22 cellular contexts compared by ENCODE assay signal in genomic region chr1:91007092-91007491, GRCh38. TPM values are rescaled to one million over a fixed set of nuclear protein-coding genes. Genes with fewer than 3 reads are reported as not detected.
DNase-seq lines count a peak whose midpoint lies in the region; ATAC-seq, FAIRE-seq and TF ChIP-seq lines count a peak whose summit lies in the region.
"Had no signal": no experiment of that assay in that cellular context is flagged by ENCODE, and none has a peak within 500 bp of the region (broad histone marks: within the 10 kb centered on the region; RNA-seq: fewer than 3 reads in every experiment).

No MANE protein-coding gene starts in this region.

- no peak overlapping the region for H2AFZ ChIP-seq in HepG2 (ENCODE audit: low read length)
- no peak overlapping the region for H2AFZ ChIP-seq in Loucy (ENCODE audit: low read length)

- no peak overlapping the region for H3K4me2 ChIP-seq in HepG2 (ENCODE audit: low read depth, low read length)
- H3K4me2 ChIP-seq in Loucy (ENCODE audit: low read depth, low read length, poor library complexity, severe bottlenecking): no peak overlapping the region
- no peak overlapping the region for H3K4me2 ChIP-seq in mesendoderm (ENCODE audit: low read length)
- H3K4me2 ChIP-seq: KMS-11 had no signal

- H3K27me3 ChIP-seq in HepG2 (ENCODE audit: control insufficient read depth in 1 of 2, insufficient read depth in 2 of 2, low read length in 2 of 2) (no peaks in the 10 kb centered on the region), right lobe of liver (no peaks in the 10 kb centered on the region), Loucy (ENCODE audit: insufficient read depth, low read length, poor library complexity, severe bottlenecking) (no peaks in the 10 kb centered on the region), mesendoderm (ENCODE audit: insufficient read depth, low read length, poor library complexity) (no peaks in the 10 kb centered on the region), prostate gland (replicated peaks; ENCODE audit: insufficient read depth) (no peaks in the 10 kb centered on the region)

- peaks cover 78% of the 10 kb centered on the region for H3K4me1 Mint-ChIP-seq in central memory CD8-positive, alpha-beta T cell

- no peak overlapping the region for H4K5ac ChIP-seq in mesendoderm (ENCODE audit: low read length)

- H4K8ac ChIP-seq in mesendoderm (ENCODE audit: low read depth, low read length): no peak overlapping the region

- H2AK5ac ChIP-seq in mesendoderm (ENCODE audit: low read length): no peak overlapping the region

- H3K9me3 Mint-ChIP-seq in central memory CD8-positive, alpha-beta T cell: no peaks in the 10 kb centered on the region

- no peak overlapping the region for H2BK120ac ChIP-seq in mesendoderm (ENCODE audit: low read depth, low read length)

- H4K20me1 ChIP-seq in HepG2 (ENCODE audit: insufficient read depth, low read length) (peaks cover 44% of the 10 kb centered on the region), Loucy (ENCODE audit: insufficient read depth, low read length, poor library complexity, severe bottlenecking) (peaks cover 83% of the 10 kb centered on the region)

- H3K56ac ChIP-seq in mesendoderm (ENCODE audit: low read length): no peak overlapping the region

- 93% methylated on average over 7 of the region's 7 CpGs for WGBS in HepG2 (ENCODE audit: low lambda C conversion rate)
- WGBS in right lobe of liver (ENCODE audit: insufficient coverage, low coverage, low lambda C conversion rate, missing lambda C conversion rate): 89% methylated on average over 3 of the region's 7 CpGs
- no CpG with 5 or more reads among the region's 7 CpGs for WGBS in mesendoderm (ENCODE audit: extremely low coverage, insufficient coverage, low lambda C conversion rate)
- 87% methylated on average over 7 of the region's 7 CpGs for WGBS in prostate gland

- 0 out of 5 replicates have a peak, but pooled peaks cover 0 to 4% of the 10 kb centered on the region in 2 experiments for H3K36me3 ChIP-seq in HepG2 (replicated peaks in 1 of 2; ENCODE audit: control insufficient read depth in 1 of 2, insufficient read depth in 2 of 2, low read length in 2 of 2)
- H3K36me3 ChIP-seq in right lobe of liver: no peaks in the 10 kb centered on the region
- 0 out of 2 replicates have a peak, but pooled peaks cover 4% of the 10 kb centered on the region for H3K36me3 ChIP-seq in Loucy (ENCODE audit: insufficient read depth, low read length)
- H3K36me3 ChIP-seq in mesendoderm (ENCODE audit: control insufficient read depth, insufficient read depth, low read length): no peaks in the 10 kb centered on the region
- no peaks in the 10 kb centered on the region for H3K36me3 ChIP-seq in prostate gland

- no peak overlapping the region for H2BK15ac ChIP-seq in mesendoderm (replicated peaks; ENCODE audit: low read depth)

- TF ChIP-seq RAD21 in HepG2 (CRISPR knock-in tag; IDR thresholded peaks at IDR 0.05): no peak

- no peak overlapping the region for H3K18ac ChIP-seq in mesendoderm (ENCODE audit: low read length)

- H3K9me3 ChIP-seq in HepG2 (ENCODE audit: low read length) (no peaks in the 10 kb centered on the region), right lobe of liver (no peaks in the 10 kb centered on the region), Loucy (ENCODE audit: insufficient read depth, low read depth, low read length) (peaks cover 5% of the 10 kb centered on the region; the same call in 1 of the 2 replicates), prostate gland (no peaks in the 10 kb centered on the region)

- H3K4me1 ChIP-seq in HepG2 (ENCODE audit: insufficient read depth, low read length): peaks cover 22% of the 10 kb centered on the region
- H3K4me1 ChIP-seq in right lobe of liver: peaks cover 0 to 6% (median 0%) of the 10 kb centered on the region in 4 donors
- peaks cover 20% of the 10 kb centered on the region for H3K4me1 ChIP-seq in Loucy (ENCODE audit: insufficient read depth, low read length, poor library complexity, severe bottlenecking)
- peaks cover 5% of the 10 kb centered on the region for H3K4me1 ChIP-seq in mesendoderm (ENCODE audit: control insufficient read depth, low read depth, low read length)
- no peaks in the 10 kb centered on the region for H3K4me1 ChIP-seq in prostate gland (replicated peaks)

- H3K9ac ChIP-seq in HepG2 (ENCODE audit: insufficient read depth, low read depth, low read length) (no peak overlapping the region), Loucy (ENCODE audit: low read depth, low read length, poor library complexity, severe bottlenecking) (no peak overlapping the region), mesendoderm (ENCODE audit: low read length) (no peak overlapping the region)
- H3K9ac ChIP-seq: KMS-11 had no signal

- intact Hi-C loops in HepG2 (cut with micrococcal nuclease; ENCODE audit: unreplicated experiment): no loop called here
- intact Hi-C loops in right lobe of liver (cut with DNase I): no loop called here
- intact Hi-C loops in prostate gland (cut with DNase I): no loop called here

- peak; percentile 51; the same call in 2 of the 3 replicates for ATAC-seq in HepG2
- ATAC-seq in right lobe of liver: no peak
- ATAC-seq in central memory CD8-positive, alpha-beta T cell (replicated peaks; ENCODE audit: extremely low read depth, poor library complexity, severe bottlenecking): no peak
- ATAC-seq: SK-N-SH treated with all-trans-retinoic acid at 6 μM for 48 hours had no signal

- H3K79me2 ChIP-seq in HepG2 (ENCODE audit: insufficient read depth, low read length): peaks cover 87% of the 10 kb centered on the region
- H3K79me2 ChIP-seq in Loucy (ENCODE audit: insufficient read depth, low read length): peaks cover 93% of the 10 kb centered on the region
- peaks cover 43% of the 10 kb centered on the region for H3K79me2 ChIP-seq in mesendoderm (ENCODE audit: control insufficient read depth, insufficient read depth, low read length)

- H3F3A ChIP-seq in Loucy (ENCODE audit: low read depth): no peaks in the 10 kb centered on the region

- H3K27ac ChIP-seq in HepG2 (ENCODE audit: extremely low read length, insufficient read depth, low read length) (no peak overlapping the region), right lobe of liver (no peak overlapping the region), mesendoderm (ENCODE audit: low read depth, low read length) (no peak overlapping the region), prostate gland (no peak overlapping the region)
- H3K27ac ChIP-seq: KMS-11 had no signal

- H3K4me3 Mint-ChIP-seq in central memory CD8-positive, alpha-beta T cell: no peak overlapping the region
- H3K4me3 Mint-ChIP-seq: CD14-positive monocyte, HFFc6 had no signal

- peaks cover 7% of the 10 kb centered on the region for H3K79me1 ChIP-seq in mesendoderm (ENCODE audit: low read length)

- no peak for DNase-seq in HepG2 (ENCODE audit: low spot score)
- DNase-seq in right lobe of liver: no peak
- no peak for DNase-seq in central memory CD8-positive, alpha-beta T cell (ENCODE audit: low spot score in 2 of 2)
- DNase-seq in mesendoderm: peak; percentile 42
- no peak for DNase-seq in activated CD8-positive, alpha-beta memory T cell treated with anti-CD3 and anti-CD28 coated beads, Interleukin-2, amount 50 U/mL, for 48 hours
- DNase-seq in prostate gland (ENCODE audit: low spot score): no peak
- no peak for DNase-seq in GF-D8 (lab: John Stamatoyannopoulos, UW)
- DNase-seq: DMS79 treated with DMSO at 0.1 percent for 48 hours, HFFc6, NCI-H1105, NCI-H146, NCI-H2029, NCI-H2227 treated with DMSO at 0.1 percent for 48 hours, NCI-H510A, NCI-H748 treated with DMSO at 0.1 percent for 48 hours had no signal

- peaks cover 14% of the 10 kb centered on the region for H3K36me3 Mint-ChIP-seq in central memory CD8-positive, alpha-beta T cell (ENCODE audit: insufficient read depth)

- TF ChIP-seq CTCF in HepG2 (CRISPR knock-in tag; IDR thresholded peaks at IDR 0.05): no peak
- no peak for TF ChIP-seq CTCF in right lobe of liver (IDR thresholded peaks at IDR 0.05)
- TF ChIP-seq CTCF in Loucy (conservative IDR thresholded peaks at IDR 0.05; ENCODE audit: low read length): 0 out of 2 replicates have a peak, but pooled peaks have one; percentile 12
- no peak for TF ChIP-seq CTCF in prostate gland (IDR thresholded peaks at IDR 0.05)

- BruUV-seq in HepG2 (replicated peaks; lab: Mats Ljungman, UMichigan): no TSS peak

- no peaks in the 10 kb centered on the region for H3K27me3 Mint-ChIP-seq in central memory CD8-positive, alpha-beta T cell

- H3K4ac ChIP-seq in mesendoderm (ENCODE audit: low read depth, low read length): no peak overlapping the region

- no peaks in the 10 kb centered on the region for H3K9me2 ChIP-seq in Loucy (replicated peaks; ENCODE audit: low read depth, low read length)

- CTCF ChIA-PET in HepG2 (lab: Yijun Ruan, JAX; ENCODE audit: low intra/inter-chr PET ratio, low total read pairs): no interaction called here

- H3K4me3 ChIP-seq in HepG2 (replicated peaks in 1 of 3; ENCODE audit: insufficient read depth in 1 of 3, low read depth in 2 of 3, low read length in 3 of 3): no peak overlapping the region
- H3K4me3 ChIP-seq in right lobe of liver: no peak overlapping the region
- H3K4me3 ChIP-seq in Loucy (ENCODE audit: low read length, poor library complexity, severe bottlenecking): no peak overlapping the region
- no peak overlapping the region for H3K4me3 ChIP-seq in mesendoderm (ENCODE audit: low read length)
- no peak overlapping the region for H3K4me3 ChIP-seq in prostate gland
- H3K4me3 ChIP-seq: GM12878 had no signal

- no peak overlapping the region for H3K23ac ChIP-seq in mesendoderm (ENCODE audit: low read length)

- no peak for TF ChIP-seq POLR2A in HepG2 (IDR thresholded peaks at IDR 0.05; ENCODE audit: insufficient read depth in 1 of 2, low read depth in 2 of 2, low read length in 2 of 2)
- no peak for TF ChIP-seq POLR2A in right lobe of liver (IDR thresholded peaks at IDR 0.05)
- no peak for TF ChIP-seq POLR2A in prostate gland (IDR thresholded peaks at IDR 0.05)

- in situ Hi-C loops in HepG2 (cut with HindIII; ENCODE audit: extremely low pct_ligation_motif_present, low pct_unique_long_range_greater_than_20kb): no loop called here

- TF ChIP-seq EP300 in HepG2 (IDR thresholded peaks at IDR 0.05; ENCODE audit: low read depth in 2 of 2, low read length in 2 of 2) (no peak), HepG2 (CRISPR knock-in tag; IDR thresholded peaks at IDR 0.05; ENCODE audit: borderline replicate concordance) (no peak)

- POLR2A ChIA-PET in HepG2 (lab: Yijun Ruan, JAX): no interaction called here

- peak overlapping the region; percentile 24 for H3K27ac Mint-ChIP-seq in central memory CD8-positive, alpha-beta T cell (ENCODE audit: low read depth)

- FAIRE-seq in HepG2 (lab: Jason Lieb, UNC): no peak
- FAIRE-seq: A204.1, GM12878, H1 had no signal

- no peak overlapping the region for H2BK5ac ChIP-seq in mesendoderm (ENCODE audit: low read length)

RNA-seq across cellular contexts. Expression of gene ZNF644, which starts 14.7 kb away (rescaled TPM):
- 51.7 and 66.7 TPM in 2 replicates for total RNA-seq in HepG2 (2016; rRNA removed; fragmentation: Illumina TruSeq; extraction: Trizol)
- total RNA-seq in HepG2 (2016; cell fraction: cytosol; rRNA removed; fragmentation: Illumina TruSeq; extraction: Trizol; ENCODE audit: low read depth): 15.4 and 16.6 TPM in 2 replicates
- total RNA-seq in HepG2 (2016; cell fraction: insoluble cytoplasmic fraction; rRNA removed; fragmentation: Illumina TruSeq; extraction: Trizol): 59.1 and 68.6 TPM in 2 replicates
- 32.4 and 36.1 TPM in 2 replicates for total RNA-seq in HepG2 (2016; cell fraction: membrane; rRNA removed; fragmentation: Illumina TruSeq; extraction: Trizol)
- total RNA-seq in HepG2 (2016; cell fraction: nucleus; rRNA removed; fragmentation: Illumina TruSeq; extraction: Trizol): 95.4 and 114 TPM in 2 replicates
- 13.5 and 17.7 TPM in 2 replicates for polyA plus RNA-seq in HepG2 (2011; rRNA removed)
- polyA plus RNA-seq in HepG2 (2011; cell fraction: cytosol; rRNA removed): 5.6 and 9.2 TPM in 2 replicates
- polyA plus RNA-seq in HepG2 (2011; cell fraction: nucleus; rRNA removed): 12.6 and 17.0 TPM in 2 replicates
- polyA plus RNA-seq in HepG2 (2012): 23.8 and 26.0 TPM in 2 replicates
- polyA plus RNA-seq in HepG2 (2016; cell fraction: cytosol; fragmentation: Illumina TruSeq; extraction: Trizol; ENCODE audit: low read depth): 6.2 and 6.9 TPM in 2 replicates
- polyA plus RNA-seq in HepG2 (2016; cell fraction: insoluble cytoplasmic fraction; fragmentation: Illumina TruSeq; extraction: Trizol; ENCODE audit: low read depth): 40.2 and 44.0 TPM in 2 replicates
- 11.7 and 13.7 TPM in 2 replicates for polyA plus RNA-seq in HepG2 (2016; cell fraction: membrane; fragmentation: Illumina TruSeq; extraction: Trizol; ENCODE audit: low read depth)
- polyA plus RNA-seq in HepG2 (2016; cell fraction: nucleus; fragmentation: Illumina TruSeq; extraction: Trizol; ENCODE audit: insufficient read depth, low read depth): 40.4 and 40.6 TPM in 2 replicates
- 36.3 and 49.9 TPM in 2 replicates for polyA minus RNA-seq in HepG2 (2011; rRNA and poly(A)+ RNA removed; ENCODE audit: low replicate concordance)
- polyA minus RNA-seq in HepG2 (2011; cell fraction: cytosol; rRNA and poly(A)+ RNA removed): 31.6 and 42.4 TPM in 2 replicates
- 239 and 242 TPM in 2 replicates for polyA minus RNA-seq in HepG2 (2011; cell fraction: nucleus; rRNA and poly(A)+ RNA removed)
- total RNA-seq in right lobe of liver: 10 to 100 TPM; 19.3 to 26.9 (median 19.9) TPM
- polyA plus RNA-seq in mesendoderm (2013, experiment 1 of 2): 46.1 TPM
- polyA plus RNA-seq in mesendoderm (2013, experiment 2 of 2): 46.4 TPM
- 10 to 100 TPM; 36.3 to 54.3 TPM for total RNA-seq in prostate gland
